ENCODE assay signal across 18 cellular contexts in the genomic region with DNA sequence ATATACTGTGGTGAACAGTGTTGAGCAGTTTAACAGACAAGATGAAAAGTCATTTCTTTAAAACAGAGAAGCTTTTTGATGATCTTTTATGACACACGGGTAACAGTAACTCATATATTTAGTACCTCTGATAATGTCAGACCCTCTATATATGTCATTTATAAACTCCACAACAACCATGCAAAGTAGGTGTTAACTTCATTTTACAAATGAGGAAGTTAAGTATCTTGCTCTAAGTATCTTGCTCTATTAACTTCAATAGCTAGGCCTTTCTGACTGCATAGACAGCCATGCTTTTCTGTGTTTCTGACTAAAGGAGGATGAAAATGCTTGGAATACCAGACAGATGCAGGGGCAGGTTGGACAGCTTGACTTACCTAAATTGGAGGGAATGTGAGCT. TPM values are rescaled to one million over a fixed set of nuclear protein-coding genes. Genes with fewer than 3 reads are reported as not detected.
DNase-seq lines count a peak whose midpoint lies in the region; ATAC-seq and TF ChIP-seq lines count a peak whose summit lies in the region.
"Had no signal": no experiment of that assay in that cellular context is flagged by ENCODE, and none has a peak within 500 bp of the region (broad histone marks: within the 10 kb centered on the region; RNA-seq: fewer than 3 reads in every experiment).

No MANE protein-coding gene starts in this region.

- peaks cover 4% of the 10 kb centered on the region for H3K36me3 Mint-ChIP-seq in activated CD4-positive, alpha-beta T cell treated with anti-CD3 and anti-CD28 coated beads, Interleukin-2, amount 10 ng/mL, durations not matched to agents 24 days and 14 days (ENCODE audit: low read depth)
- peaks cover 4% of the 10 kb centered on the region for H3K36me3 Mint-ChIP-seq in activated T-helper 2 cell treated with anti-CD3 and anti-CD28 coated beads, Interferon-gamma antibody, Interleukin-2, Interleukin-4, amounts not matched to agents 10 μg/mL and 5 μg/mL and 100 μg/mL, durations not matched to agents 14 hours and 24 hours and 36 hours (ENCODE audit: low read depth)

- no peaks in the 10 kb centered on the region for H3K9me3 Mint-ChIP-seq in activated CD4-positive, alpha-beta T cell treated with anti-CD3 and anti-CD28 coated beads, Interleukin-2, amount 10 ng/mL, durations not matched to agents 24 days and 14 days
- no peaks in the 10 kb centered on the region for H3K9me3 Mint-ChIP-seq in activated T-helper 2 cell treated with anti-CD3 and anti-CD28 coated beads, Interferon-gamma antibody, Interleukin-2, Interleukin-4, amounts not matched to agents 10 μg/mL and 5 μg/mL and 100 μg/mL, durations not matched to agents 14 hours and 24 hours and 36 hours
- H3K9me3 Mint-ChIP-seq: activated CD4-positive, alpha-beta memory T cell treated with anti-CD3 and anti-CD28 coated beads, Interleukin-2, amount 10 ng/mL, durations not matched to agents 7 days and 5 days; CD4-positive, alpha-beta memory T cell; naive thymus-derived CD8-positive, alpha-beta T cell had no signal

- ATAC-seq in Right ventricle myocardium inferior, result no peak
- ATAC-seq: gastroesophageal sphincter; HepG2; naive thymus-derived CD8-positive, alpha-beta T cell had no signal

- H3K4me1 Mint-ChIP-seq in activated CD4-positive, alpha-beta T cell treated with anti-CD3 and anti-CD28 coated beads, Interleukin-2, amount 10 ng/mL, durations not matched to agents 24 days and 14 days, result peaks cover 46% of the 10 kb centered on the region
- H3K4me1 Mint-ChIP-seq in activated T-helper 2 cell treated with anti-CD3 and anti-CD28 coated beads, Interferon-gamma antibody, Interleukin-2, Interleukin-4, amounts not matched to agents 10 μg/mL and 5 μg/mL and 100 μg/mL, durations not matched to agents 14 hours and 24 hours and 36 hours (ENCODE audit: low read depth), result peaks cover 38% of the 10 kb centered on the region

- no peaks in the 10 kb centered on the region for H3K27me3 Mint-ChIP-seq in activated CD4-positive, alpha-beta T cell treated with anti-CD3 and anti-CD28 coated beads, Interleukin-2, amount 10 ng/mL, durations not matched to agents 24 days and 14 days
- H3K27me3 Mint-ChIP-seq in activated T-helper 2 cell treated with anti-CD3 and anti-CD28 coated beads, Interferon-gamma antibody, Interleukin-2, Interleukin-4, amounts not matched to agents 10 μg/mL and 5 μg/mL and 100 μg/mL, durations not matched to agents 14 hours and 24 hours and 36 hours (ENCODE audit: low read depth), result no peaks in the 10 kb centered on the region
- H3K27me3 Mint-ChIP-seq: activated CD4-positive, alpha-beta memory T cell treated with anti-CD3 and anti-CD28 coated beads, Interleukin-2, amount 10 ng/mL, durations not matched to agents 7 days and 5 days; CD4-positive, alpha-beta memory T cell; naive thymus-derived CD8-positive, alpha-beta T cell had no signal

- TF ChIP-seq POLR2A in NB4 (IDR thresholded peaks at IDR 0.05; ENCODE audit: extremely low read depth, insufficient read length), result no peak

- no peak for DNase-seq in activated CD4-positive, alpha-beta T cell treated with anti-CD3 and anti-CD28 coated beads, Interleukin-2, amount 10 ng/mL, durations not matched to agents 24 days and 14 days
- no peak for DNase-seq in activated CD4-positive, alpha-beta T cell treated with anti-CD3 and anti-CD28 coated beads for 1 hour
- DNase-seq in NB4 (ENCODE audit: low read depth) (peak; percentile 45), pons (ENCODE audit: low spot score) (peak; percentile 18), Right ventricle myocardium inferior (ENCODE audit: missing footprints) (no peak), head of caudate nucleus (no peak)
- DNase-seq in activated T-helper 2 cell treated with anti-CD3 and anti-CD28 coated beads, Interferon-gamma antibody, Interleukin-2, Interleukin-4, amounts not matched to agents 10 μg/mL and 5 μg/mL and 100 μg/mL, durations not matched to agents 14 hours and 24 hours and 36 hours (ENCODE audit: low spot score), result no peak
- DNase-seq in central memory CD4-positive, alpha-beta T cell, result no peak
- DNase-seq: activated CD4-positive, alpha-beta memory T cell treated with anti-CD3 and anti-CD28 coated beads, Interleukin-2, amount 10 ng/mL, durations not matched to agents 7 days and 5 days; activated gamma-delta T cell; CD4-positive, alpha-beta memory T cell; naive thymus-derived CD8-positive, alpha-beta T cell; NCI-H1092 treated with DMSO at 0.1 percent for 48 hours; NCI-H774; stomach; uterus had no signal

- no peak overlapping the region for H3K27ac Mint-ChIP-seq in activated CD4-positive, alpha-beta T cell treated with anti-CD3 and anti-CD28 coated beads, Interleukin-2, amount 10 ng/mL, durations not matched to agents 24 days and 14 days
- H3K27ac Mint-ChIP-seq in activated T-helper 2 cell treated with anti-CD3 and anti-CD28 coated beads, Interferon-gamma antibody, Interleukin-2, Interleukin-4, amounts not matched to agents 10 μg/mL and 5 μg/mL and 100 μg/mL, durations not matched to agents 14 hours and 24 hours and 36 hours, result peak overlapping the region; percentile 1
- H3K27ac Mint-ChIP-seq: activated CD4-positive, alpha-beta memory T cell treated with anti-CD3 and anti-CD28 coated beads, Interleukin-2, amount 10 ng/mL, durations not matched to agents 7 days and 5 days had no signal

- no peak for TF ChIP-seq CTCF in NB4 (IDR thresholded peaks at IDR 0.05; ENCODE audit: low read depth, low read length)

- H3K4me3 ChIP-seq in NB4 (ENCODE audit: low read depth, low read length), result no peak overlapping the region
- H3K4me3 ChIP-seq: uterus had no signal

- intact Hi-C loops in activated CD4-positive, alpha-beta T cell treated with anti-CD3 and anti-CD28 coated beads, Interleukin-2, amount 10 ng/mL, durations not matched to agents 24 days and 14 days (cut with micrococcal nuclease), result no loop called here
- intact Hi-C loops in activated T-helper 2 cell treated with anti-CD3 and anti-CD28 coated beads, Interferon-gamma antibody, Interleukin-2, Interleukin-4, amounts not matched to agents 10 μg/mL and 5 μg/mL and 100 μg/mL, durations not matched to agents 14 hours and 24 hours and 36 hours (cut with micrococcal nuclease), result loop anchor here (5.0 kb wide), 1 partner anchor 281 kb away; a partner anchor contains a TSS
- intact Hi-C loops in Right ventricle myocardium inferior (cut with DNase I) (loop anchor here (5.0 kb wide), 1 partner anchor 271 kb away; no protein-coding TSS in a partner anchor), head of caudate nucleus (cut with DNase I) (loop anchor here (1.0 to 5.0 kb wide), 2 partner anchors 48 to 171 kb away; no protein-coding TSS in a partner anchor)

- H3K4me3 Mint-ChIP-seq in activated CD4-positive, alpha-beta T cell treated with anti-CD3 and anti-CD28 coated beads, Interleukin-2, amount 10 ng/mL, durations not matched to agents 24 days and 14 days, result peak overlapping the region; percentile 10
- H3K4me3 Mint-ChIP-seq in activated T-helper 2 cell treated with anti-CD3 and anti-CD28 coated beads, Interferon-gamma antibody, Interleukin-2, Interleukin-4, amounts not matched to agents 10 μg/mL and 5 μg/mL and 100 μg/mL, durations not matched to agents 14 hours and 24 hours and 36 hours (ENCODE audit: low read depth), result peak overlapping the region; percentile 31

RNA-seq across cellular contexts. Expression of a gene that starts 1.8 kb away (rescaled TPM):
- total RNA-seq in activated CD4-positive, alpha-beta T cell treated with anti-CD3 and anti-CD28 coated beads, Interleukin-2, amount 10 ng/mL, durations not matched to agents 24 days and 14 days, result 30.4 and 31.9 TPM in 2 replicates
- total RNA-seq in activated T-helper 2 cell treated with anti-CD3 and anti-CD28 coated beads, Interferon-gamma antibody, Interleukin-2, Interleukin-4, amounts not matched to agents 10 μg/mL and 5 μg/mL and 100 μg/mL, durations not matched to agents 14 hours and 24 hours and 36 hours, result 30.8 and 33.0 TPM in 2 replicates
- total RNA-seq in Right ventricle myocardium inferior, result 19.7 TPM

RNA-seq across cellular contexts. Expression of a gene that starts 2.1 kb away (rescaled TPM):
- 5.9 and 6.2 TPM in 2 replicates for total RNA-seq in activated CD4-positive, alpha-beta T cell treated with anti-CD3 and anti-CD28 coated beads, Interleukin-2, amount 10 ng/mL, durations not matched to agents 24 days and 14 days
- total RNA-seq in activated T-helper 2 cell treated with anti-CD3 and anti-CD28 coated beads, Interferon-gamma antibody, Interleukin-2, Interleukin-4, amounts not matched to agents 10 μg/mL and 5 μg/mL and 100 μg/mL, durations not matched to agents 14 hours and 24 hours and 36 hours, result 4.8 and 5.0 TPM in 2 replicates
- total RNA-seq in Right ventricle myocardium inferior, result 0.78 TPM

RNA-seq across cellular contexts. Expression of a gene that starts 45.5 kb away (rescaled TPM):
- total RNA-seq in activated CD4-positive, alpha-beta T cell treated with anti-CD3 and anti-CD28 coated beads, Interleukin-2, amount 10 ng/mL, durations not matched to agents 24 days and 14 days, result 1.4 TPM in 2 replicates
- 1.6 TPM in 2 replicates for total RNA-seq in activated T-helper 2 cell treated with anti-CD3 and anti-CD28 coated beads, Interferon-gamma antibody, Interleukin-2, Interleukin-4, amounts not matched to agents 10 μg/mL and 5 μg/mL and 100 μg/mL, durations not matched to agents 14 hours and 24 hours and 36 hours
- 9.0 TPM for total RNA-seq in Right ventricle myocardium inferior

Comparison
In these comparisons a context has a peak if more than half of its experiments do, and no peak if none do; other contexts are left out.
1. DNase-seq: peak in NB4 (single experiment) and pons (single experiment); none in activated CD4-positive, alpha-beta T cell treated with anti-CD3 and anti-CD28 coated beads, Interleukin-2, amount 10 ng/mL, durations not matched to agents 24 days and 14 days (single experiment), activated CD4-positive, alpha-beta T cell treated with anti-CD3 and anti-CD28 coated beads for 1 hour (single experiment), activated T-helper 2 cell treated with anti-CD3 and anti-CD28 coated beads, Interferon-gamma antibody, Interleukin-2, Interleukin-4, amounts not matched to agents 10 μg/mL and 5 μg/mL and 100 μg/mL, durations not matched to agents 14 hours and 24 hours and 36 hours (single experiment), Right ventricle myocardium inferior (single experiment), central memory CD4-positive, alpha-beta T cell (single experiment) and head of caudate nucleus (0 of 42).